8 cellular contexts compared by ENCODE assay signal in genomic region chr21:25934771-25935224, GRCh38.
DNase-seq lines count a peak whose midpoint lies in the region; ATAC-seq and TF ChIP-seq lines count a peak whose summit lies in the region.

No MANE protein-coding gene starts in this region.

- no peak overlapping the region for H3K4me2 ChIP-seq in neural progenitor cell

- no peaks in the 10 kb centered on the region for H4K20me1 ChIP-seq in neural progenitor cell (ENCODE audit: low read depth)

- POLR2A ChIA-PET in BJ (lab: Charles Lee) = no interaction called here
- POLR2A ChIA-PET in GM10248 (lab: Yijun Ruan, JAX) = no interaction called here

- H3K27ac ChIP-seq in neural progenitor cell = no peak overlapping the region

- H3K4me3 ChIP-seq in BJ (ENCODE audit: low read depth, low read length) (no peak overlapping the region), neural progenitor cell (no peak overlapping the region)

- no peak overlapping the region for H3K9ac ChIP-seq in neural progenitor cell

- CTCF ChIA-PET in BJ (lab: Yijun Ruan, JAX) = interaction anchor here (0.6 to 1.0 kb wide), 2 partner anchors 32 to 518 kb away, joined by 3 to 4 read pairs; no protein-coding TSS in a partner anchor
- CTCF ChIA-PET in GM10248 (lab: Yijun Ruan, JAX) = interaction anchor here (1.2 to 1.6 kb wide), 3 partner anchors 9 to 22 kb away, joined by 3 to 4 read pairs (median 3); no protein-coding TSS in a partner anchor

- H3K36me3 ChIP-seq in BJ (ENCODE audit: control insufficient read depth, insufficient read depth, low read length) (no peaks in the 10 kb centered on the region), neural progenitor cell (no peaks in the 10 kb centered on the region)

- TF ChIP-seq CTCF in BJ (IDR thresholded peaks at IDR 0.05; ENCODE audit: insufficient read depth, low read depth, low read length) (no peak), brain (conservative IDR thresholded peaks at IDR 0.05) (no peak), GM10248 (IDR thresholded peaks at IDR 0.05; ENCODE audit: control extremely low read depth, extremely low read depth, low read depth, missing control alignments) (no peak), neural progenitor cell (IDR thresholded peaks at IDR 0.05) (no peak)

- ATAC-seq in left lobe of liver = peak; percentile 93

- DNase-seq in BJ (ENCODE audit: low read depth) (peak; percentile 66), HT-29 (ENCODE audit: low spot score) (peak; percentile 16), left lobe of liver (ENCODE audit: low spot score) (peak; percentile 86), GM10248 (ENCODE audit: extremely low spot score) (no peak), NCI-H187 (lab: John Stamatoyannopoulos, UW) (no peak), neural progenitor cell (ENCODE audit: low spot score) (no peak), activated T-cell treated with anti-CD3 and anti-CD28 coated beads for 4 hours (no peak)

- peak overlapping the region in 3 of 5 experiments; percentile 8 to 61 (median 56) for H3K27ac Mint-ChIP-seq in brain
- H3K27ac Mint-ChIP-seq in neural progenitor cell = no peak overlapping the region

- H3K9me3 ChIP-seq in neural progenitor cell (ENCODE audit: low read depth) = no peaks in the 10 kb centered on the region

- no peak overlapping the region for H2AFZ ChIP-seq in neural progenitor cell (replicated peaks)

- H3K9me3 Mint-ChIP-seq in brain = peaks cover 0 to 3% (median 0%) of the 10 kb centered on the region in 5 experiments
- H3K9me3 Mint-ChIP-seq in neural progenitor cell = no peaks in the 10 kb centered on the region

- H3K27me3 ChIP-seq in BJ (ENCODE audit: control insufficient read depth, insufficient read depth, low read length) (no peaks in the 10 kb centered on the region), neural progenitor cell (no peaks in the 10 kb centered on the region)

- H3K4me1 Mint-ChIP-seq in brain (peaks cover 74% of the 10 kb centered on the region), neural progenitor cell (peaks cover 17% of the 10 kb centered on the region)

- H3K4me1 ChIP-seq in neural progenitor cell = peaks cover 14% of the 10 kb centered on the region

- H3K27me3 Mint-ChIP-seq in brain (no peaks in the 10 kb centered on the region), neural progenitor cell (ENCODE audit: insufficient read depth, low read depth) (no peaks in the 10 kb centered on the region)

- H3K79me2 ChIP-seq in neural progenitor cell (ENCODE audit: low read depth) = no peaks in the 10 kb centered on the region

- peaks cover 6% of the 10 kb centered on the region for H3F3A ChIP-seq in neural progenitor cell (ENCODE audit: low read depth)

- H3K36me3 Mint-ChIP-seq in brain = peaks cover 48% of the 10 kb centered on the region
- H3K36me3 Mint-ChIP-seq in neural progenitor cell = peaks cover 20% of the 10 kb centered on the region

- H3K4me3 Mint-ChIP-seq in brain = no peak overlapping the region
- no peak overlapping the region for H3K4me3 Mint-ChIP-seq in neural progenitor cell

Comparison
In these comparisons a context has a peak if more than half of its experiments do, and no peak if none do; other contexts are left out.
1. DNase-seq: peak in BJ (single experiment), HT-29 (single experiment) and left lobe of liver (single experiment); none in GM10248 (single experiment), NCI-H187 (0 of 2), neural progenitor cell (single experiment) and activated T-cell treated with anti-CD3 and anti-CD28 coated beads for 4 hours (single experiment).